In genomic region chr12:88866881-88867280, GRCh38 we compare ENCODE assay signal across 18 cellular contexts.
DNase-seq lines count a peak whose midpoint lies in the region; ATAC-seq and TF ChIP-seq lines count a peak whose summit lies in the region.
"Had no signal": no experiment of that assay in that cellular context is flagged by ENCODE, and none has a peak within 500 bp of the region (broad histone marks: within the 10 kb centered on the region; RNA-seq: fewer than 3 reads in every experiment).

No MANE protein-coding gene starts in this region.

- DNase-seq in mammary epithelial cell (no peak), breast epithelium (ENCODE audit: low spot score in 2 of 2) (no peak), astrocyte of the hippocampus (ENCODE audit: low read depth, low spot score) (peak; percentile 8), fibroblast of the aortic adventitia (ENCODE audit: low read depth) (peak; percentile 28), gastrocnemius medialis (no peak), NCI-H128 (lab: John Stamatoyannopoulos, UW; ENCODE audit: unreplicated experiment) (no peak)
- no peak for DNase-seq in activated CD4-positive, alpha-beta T cell treated with anti-CD3 and anti-CD28 coated beads for 1 hour
- DNase-seq: CD8-positive, alpha-beta T cell; COR-L47; DMS 273 treated with DMSO at 0.1 percent for 48 hours; DMS53; DND-41; H9; KG1 had no signal

- no peaks in the 10 kb centered on the region for H3K27me3 ChIP-seq in mammary epithelial cell (ENCODE audit: insufficient read depth, low read length)
- H3K27me3 ChIP-seq in breast epithelium = no peaks in the 10 kb centered on the region
- no peaks in the 10 kb centered on the region for H3K27me3 ChIP-seq in gastrocnemius medialis
- H3K27me3 ChIP-seq: BLaER1 treated with 17β-estradiol and CSF1 and Interleukin-3, amounts not matched to agents 10 nM and 100 nM had no signal

- H4K20me1 ChIP-seq in mammary epithelial cell (ENCODE audit: insufficient read depth, low read length) = no peaks in the 10 kb centered on the region
- H4K20me1 ChIP-seq: BLaER1 treated with 17β-estradiol and CSF1 and Interleukin-3, amounts not matched to agents 10 nM and 100 nM had no signal

- H2AFZ ChIP-seq in mammary epithelial cell (ENCODE audit: low read depth, low read length) = peak overlapping the region; percentile 18

- H3K36me3 ChIP-seq in mammary epithelial cell (ENCODE audit: insufficient read depth, low read length) = no peaks in the 10 kb centered on the region
- no peaks in the 10 kb centered on the region for H3K36me3 ChIP-seq in breast epithelium
- no peaks in the 10 kb centered on the region for H3K36me3 ChIP-seq in gastrocnemius medialis
- H3K36me3 ChIP-seq: BLaER1 treated with 17β-estradiol and CSF1 and Interleukin-3, amounts not matched to agents 10 nM and 100 nM had no signal

- CTCF ChIA-PET in mammary epithelial cell (lab: Charles Lee; ENCODE audit: low non-redundant PET) = no interaction called here

- in situ Hi-C loops in mammary epithelial cell (cut with MboI; ENCODE audit: low sequenced_read_pairs in 2 of 2) = no loop called here
- in situ Hi-C loops in gastrocnemius medialis (cut with MboI; ENCODE audit: low sequenced_read_pairs in 4 of 4) = no loop called here

- H3K4me2 ChIP-seq in mammary epithelial cell (ENCODE audit: insufficient read depth, low read depth, low read length) = no peak overlapping the region
- H3K4me2 ChIP-seq: A549; BLaER1 treated with 17β-estradiol and CSF1 and Interleukin-3, amounts not matched to agents 10 nM and 100 nM had no signal

- BruUV-seq in mammary epithelial cell (replicated peaks; lab: Mats Ljungman, UMichigan) = no TSS peak

- no peak overlapping the region for H3K4me3 ChIP-seq in mammary epithelial cell (replicated peaks in 1 of 3; ENCODE audit: insufficient read depth in 1 of 3, low read depth in 2 of 3, low read length in 3 of 3)
- H3K4me3 ChIP-seq in breast epithelium = no peak overlapping the region
- no peak overlapping the region for H3K4me3 ChIP-seq in fibroblast of the aortic adventitia (ENCODE audit: low read depth, low read length)
- no peak overlapping the region for H3K4me3 ChIP-seq in gastrocnemius medialis
- H3K4me3 ChIP-seq: A549; BLaER1 treated with 17β-estradiol and CSF1 and Interleukin-3, amounts not matched to agents 10 nM and 100 nM had no signal

- TF ChIP-seq CTCF in mammary epithelial cell (conservative IDR thresholded peaks at IDR 0.05 in 1 of 2, IDR thresholded peaks at IDR 0.05 in 1 of 2; ENCODE audit: extremely low read depth in 1 of 2, insufficient read depth in 1 of 2, low read depth in 1 of 2, low read length in 2 of 2) (no peak), breast epithelium (IDR thresholded peaks at IDR 0.05) (no peak), fibroblast of the aortic adventitia (IDR thresholded peaks at IDR 0.05; ENCODE audit: insufficient read depth, low read length) (no peak), gastrocnemius medialis (IDR thresholded peaks at IDR 0.05 in 4 of 5, conservative IDR thresholded peaks at IDR 0.05 in 1 of 5) (no peak)

- dilution Hi-C loops in mammary epithelial cell (cut with HindIII; ENCODE audit: low sequenced_read_pairs) = no loop called here

- intact Hi-C loops in mammary epithelial cell (cut with micrococcal nuclease) = loop anchor here (5.0 kb wide), 1 partner anchor 55 kb away; no protein-coding TSS in a partner anchor
- intact Hi-C loops in breast epithelium (cut with DNase I; ENCODE audit: low total_unique reads) = no loop called here
- intact Hi-C loops in gastrocnemius medialis (cut with DNase I; ENCODE audit: low total_unique reads) = no loop called here

- H3K27ac ChIP-seq in mammary epithelial cell (ENCODE audit: insufficient read depth, low read depth, low read length) = no peak overlapping the region
- H3K27ac ChIP-seq in breast epithelium = no peak overlapping the region
- H3K27ac ChIP-seq in gastrocnemius medialis = no peak overlapping the region
- H3K27ac ChIP-seq: 22Rv1; A549; BLaER1 treated with 17β-estradiol and CSF1 and Interleukin-3, amounts not matched to agents 10 nM and 100 nM had no signal

- TF ChIP-seq POLR2A in breast epithelium (IDR thresholded peaks at IDR 0.05) (no peak), gastrocnemius medialis (IDR thresholded peaks at IDR 0.05) (no peak)

- H3K79me2 ChIP-seq in mammary epithelial cell (ENCODE audit: insufficient read depth, low read length) = no peaks in the 10 kb centered on the region

- no peak overlapping the region for H3K9ac ChIP-seq in mammary epithelial cell (ENCODE audit: insufficient read depth, low read length)
- H3K9ac ChIP-seq: BLaER1 treated with 17β-estradiol and CSF1 and Interleukin-3, amounts not matched to agents 10 nM and 100 nM had no signal

- H3K4me1 ChIP-seq in mammary epithelial cell (ENCODE audit: insufficient read depth, low read length) (peaks cover 13% of the 10 kb centered on the region), breast epithelium (peaks cover 0 to 3% of the 10 kb centered on the region in 2 donors), gastrocnemius medialis (no peaks in the 10 kb centered on the region)
- H3K4me1 ChIP-seq: A549; BLaER1 treated with 17β-estradiol and CSF1 and Interleukin-3, amounts not matched to agents 10 nM and 100 nM had no signal

- no peaks in the 10 kb centered on the region for H3K9me3 ChIP-seq in mammary epithelial cell (replicated peaks; ENCODE audit: insufficient read depth, low read length)
- no peaks in the 10 kb centered on the region for H3K9me3 ChIP-seq in breast epithelium
- H3K9me3 ChIP-seq in gastrocnemius medialis = no peaks in the 10 kb centered on the region
- H3K9me3 ChIP-seq: A549; BLaER1 treated with 17β-estradiol and CSF1 and Interleukin-3, amounts not matched to agents 10 nM and 100 nM had no signal

- WGBS in mammary epithelial cell (ENCODE audit: low coverage, missing lambda C conversion rate) = 81% methylated on average over 3 of the region's 4 CpGs

- ATAC-seq in gastrocnemius medialis = no peak
- ATAC-seq: A549; CD8-positive, alpha-beta T cell; HepG2 had no signal

Comparison
In these comparisons a context has a peak if more than half of its experiments do, and no peak if none do; other contexts are left out.
1. DNase-seq: peak in astrocyte of the hippocampus (single experiment) and fibroblast of the aortic adventitia (single experiment); none in mammary epithelial cell (single experiment), breast epithelium (0 of 2), gastrocnemius medialis (0 of 2), NCI-H128 (single experiment) and activated CD4-positive, alpha-beta T cell treated with anti-CD3 and anti-CD28 coated beads for 1 hour (single experiment).